ENCODE assay signal across 12 cellular contexts in the genomic region with DNA sequence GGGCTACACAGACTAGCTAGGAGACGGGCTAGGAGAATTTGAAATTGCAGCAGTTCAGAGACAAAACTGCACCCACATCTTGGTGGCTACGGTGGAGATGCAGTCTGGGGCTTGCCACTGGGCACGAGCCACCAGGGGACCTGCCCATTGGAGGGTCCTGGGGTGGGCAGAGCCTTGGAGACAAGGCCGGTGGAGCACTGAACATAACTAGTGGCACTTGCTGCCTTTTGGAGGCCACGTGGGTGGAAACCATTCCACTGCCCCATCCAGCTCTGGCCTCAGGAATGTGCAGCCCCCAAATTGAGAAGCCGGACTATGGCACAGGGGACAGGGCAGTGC.
"Had no signal": no experiment of that assay in that cellular context is flagged by ENCODE, and none has a peak within 500 bp of the region (broad histone marks: within the 10 kb centered on the region; RNA-seq: fewer than 3 reads in every experiment).

No MANE protein-coding gene starts in this region.

- DNase-seq: activated B cell treated with CpG ODN at 0.5 μM for 24 hours; activated CD4-positive, alpha-beta T cell treated with anti-CD3 and anti-CD28 coated beads, Interleukin-2, amount 10 ng/mL, durations not matched to agents 7 days and 5 days; activated naive CD4-positive, alpha-beta T cell treated with anti-CD3 and anti-CD28 coated beads, Interleukin-2, amount 50 U/mL, for 16 hours; adrenal gland; left colon; occipital lobe; psoas muscle had no signal

- H3K4me1 ChIP-seq: adrenal gland had no signal

- H3K27me3 Mint-ChIP-seq: activated B cell treated with CpG ODN at 0.5 μM for 24 hours; activated CD4-positive, alpha-beta T cell treated with anti-CD3 and anti-CD28 coated beads, Interleukin-2, amount 10 ng/mL, durations not matched to agents 7 days and 5 days; central memory CD8-positive, alpha-beta T cell had no signal

- H3K4me3 Mint-ChIP-seq: activated B cell treated with CpG ODN at 0.5 μM for 24 hours; activated CD4-positive, alpha-beta T cell treated with anti-CD3 and anti-CD28 coated beads, Interleukin-2, amount 10 ng/mL, durations not matched to agents 7 days and 5 days; central memory CD8-positive, alpha-beta T cell; nephron had no signal

- H3K27ac ChIP-seq: adrenal gland, psoas muscle, SK-N-MC, upper lobe of left lung had no signal

- ATAC-seq: esophagus mucosa, left colon had no signal

- H3K9me3 ChIP-seq: adrenal gland, psoas muscle, upper lobe of left lung had no signal

- H3K36me3 ChIP-seq: adrenal gland had no signal

- H3K9me3 Mint-ChIP-seq: activated B cell treated with CpG ODN at 0.5 μM for 24 hours; activated CD4-positive, alpha-beta T cell treated with anti-CD3 and anti-CD28 coated beads, Interleukin-2, amount 10 ng/mL, durations not matched to agents 7 days and 5 days; central memory CD8-positive, alpha-beta T cell; nephron had no signal

- H3K27me3 ChIP-seq: adrenal gland, upper lobe of left lung had no signal

- H3K4me3 ChIP-seq: adrenal gland, psoas muscle, SK-N-MC, upper lobe of left lung had no signal

- H3K27ac Mint-ChIP-seq: activated B cell treated with CpG ODN at 0.5 μM for 24 hours had no signal
